Comparison of ENCODE assay signal across 1 cellular context in genomic region chr21:44816761-44817505, GRCh38.
TF ChIP-seq lines count a peak whose summit lies in the region.

No MANE protein-coding gene starts in this region.

TF ChIP-seq in endothelial cell of umbilical vein, 7 proteins besides CTCF, POLR2A, EP300 and RAD21:
- no peak for TF ChIP-seq EZH2 (IDR thresholded peaks at IDR 0.05; ENCODE audit: borderline replicate concordance, low read depth, low read length, severe bottlenecking)
- no peak for TF ChIP-seq POLR2AphosphoS5 (IDR thresholded peaks at IDR 0.05; ENCODE audit: insufficient read depth, low read depth, low read length)
- no peak for TF ChIP-seq MYC (IDR thresholded peaks at IDR 0.05; ENCODE audit: low read depth, low read length)
- TF ChIP-seq FOS (IDR thresholded peaks at IDR 0.05; ENCODE audit: borderline replicate concordance, insufficient read depth, low read length): no peak
- no peak for TF ChIP-seq GATA2 (IDR thresholded peaks at IDR 0.05; ENCODE audit: insufficient read depth, insufficient read length, low read depth, low read length)
- no peak for TF ChIP-seq MAX (IDR thresholded peaks at IDR 0.05; ENCODE audit: insufficient read depth, insufficient read length)
- TF ChIP-seq JUN (IDR thresholded peaks at IDR 0.05; ENCODE audit: borderline replicate concordance, insufficient read depth, insufficient read length, low read depth): no peak
